8 cellular contexts compared by ENCODE assay signal in the genomic region with DNA sequence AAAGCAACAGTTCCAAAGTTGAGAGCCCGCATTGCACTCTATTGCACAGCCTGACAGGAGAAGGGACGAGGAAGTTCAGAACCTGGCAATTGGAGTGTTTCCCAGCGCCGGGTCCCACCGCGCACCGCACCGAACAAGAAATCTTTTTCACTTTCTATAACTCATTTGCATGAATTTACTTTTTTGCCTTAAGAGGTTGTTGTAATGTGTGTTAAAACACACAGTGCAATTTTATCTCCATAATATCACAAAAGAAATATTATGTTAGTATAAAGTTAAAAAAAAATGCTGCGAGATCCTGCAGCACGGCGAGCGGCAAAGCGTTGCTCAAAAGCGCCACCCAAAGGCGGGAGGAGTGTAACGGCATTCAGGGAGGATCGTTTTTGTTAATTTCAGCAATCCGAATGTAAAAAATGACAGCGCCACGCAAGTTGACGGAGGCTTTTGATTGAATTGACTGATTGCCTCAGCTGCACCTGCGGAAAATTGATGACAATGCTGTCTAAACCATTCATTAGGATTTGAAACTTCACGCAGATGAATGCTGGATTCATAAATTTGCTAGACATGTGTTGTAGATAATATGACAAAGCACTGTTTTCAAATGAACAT.
A peak's percentile ranks its signal among the peaks of the same experiment; 100 is the strongest.
DNase-seq lines count a peak whose midpoint lies in the region; ATAC-seq and TF ChIP-seq lines count a peak whose summit lies in the region.

No MANE protein-coding gene starts in this region.

- ATAC-seq in Right ventricle myocardium superior (ENCODE audit: poor library complexity) (peak; percentile 53), Right ventricle myocardium inferior (no peak), heart right ventricle (no peak), HG02852 (IDR thresholded peaks at IDR 0.05; ENCODE audit: unreplicated experiment) (no peak), GM19023 (IDR thresholded peaks at IDR 0.05; ENCODE audit: unreplicated experiment) (no peak), GM18517 (IDR thresholded peaks at IDR 0.05; ENCODE audit: unreplicated experiment) (no peak)

- peaks cover 0 to 59% (median 43%) of the 10 kb centered on the region in 7 donors for H3K27me3 ChIP-seq in heart right ventricle

- H3K27ac ChIP-seq in VCaP (no peak overlapping the region), heart right ventricle (no peak overlapping the region)

- H3K4me3 ChIP-seq in heart right ventricle, result peak overlapping the region in 8 of 10 donors; percentile 16 to 47 (median 36)

- intact Hi-C loops in Right ventricle myocardium superior (cut with DNase I), result loop anchor here (5.0 to 10.0 kb wide), 2 partner anchors 359 to 1357 kb away; no protein-coding TSS in a partner anchor
- intact Hi-C loops in Right ventricle myocardium inferior (cut with DNase I), result loop anchor here (1.0 to 10.0 kb wide), 3 partner anchors 161 to 1367 kb away; no protein-coding TSS in a partner anchor
- intact Hi-C loops in heart right ventricle (cut with DNase I), result loop anchor here in 7 of 10 donors (5.0 to 10.0 kb wide), 6 partner anchors 181 to 1357 kb away; no protein-coding TSS in a partner anchor

- no peaks in the 10 kb centered on the region for H3K36me3 ChIP-seq in heart right ventricle

- WGBS in heart right ventricle, 2 donors, result 2 to 4% methylated on average over 23 of the region's 23 CpGs

- H3K9me3 ChIP-seq in heart right ventricle, result no peaks in the 10 kb centered on the region

- peak; percentile 89 for TF ChIP-seq CTCF in VCaP (conservative IDR thresholded peaks at IDR 0.05)
- TF ChIP-seq CTCF in heart right ventricle (IDR thresholded peaks at IDR 0.05), result peak; percentile 40 to 82 (median 72)

- DNase-seq in Right ventricle myocardium superior (peak; percentile 45), Right ventricle myocardium inferior (ENCODE audit: missing footprints) (no peak), heart right ventricle (peak; percentile 27 to 57), putamen (ENCODE audit: low spot score) (peak; percentile 29)

- peaks cover 0 to 11% (median 0%) of the 10 kb centered on the region in 9 donors for H3K4me1 ChIP-seq in heart right ventricle
